27 cellular contexts compared by ENCODE assay signal in the genomic region with DNA sequence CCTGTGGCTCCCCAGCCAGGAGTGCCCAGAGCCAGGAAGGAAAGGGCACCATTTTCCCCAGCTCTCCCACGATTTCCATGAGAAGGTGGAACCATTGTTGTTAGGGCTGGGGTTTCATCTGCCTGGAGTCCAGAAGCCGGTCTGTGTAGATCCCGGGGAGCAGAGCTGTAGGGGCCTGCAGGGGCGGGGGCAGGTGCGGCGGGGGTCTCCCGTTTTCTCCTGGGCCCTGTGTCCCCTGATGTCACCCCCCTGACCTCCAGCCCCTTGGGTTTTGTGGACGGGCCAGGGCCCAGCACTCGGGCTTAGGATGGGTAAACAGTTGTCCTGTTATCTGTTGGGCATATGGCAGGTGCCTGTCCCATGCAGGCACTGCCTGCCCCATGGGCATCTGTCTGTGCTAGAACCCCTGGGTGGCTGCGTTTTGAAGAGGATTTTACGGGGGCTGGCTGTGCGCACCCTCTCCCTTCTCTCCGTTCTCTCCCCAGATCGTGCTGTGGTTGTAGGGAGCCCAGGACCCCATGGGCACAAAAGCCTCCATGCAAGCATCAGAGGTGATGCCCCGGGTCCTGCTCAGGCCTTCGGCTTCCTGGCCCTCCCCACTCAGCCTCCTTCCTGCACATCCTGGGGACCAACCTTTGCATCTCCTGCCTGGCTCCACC.
"Had no signal": no experiment of that assay in that cellular context is flagged by ENCODE, and none has a peak within 500 bp of the region (broad histone marks: within the 10 kb centered on the region; RNA-seq: fewer than 3 reads in every experiment).

No MANE protein-coding gene starts in this region.

- H3K4me1 ChIP-seq: breast epithelium had no signal

- H3K4me1 Mint-ChIP-seq: activated naive CD4-positive, alpha-beta T cell treated with anti-CD3 and anti-CD28 coated beads, Interleukin-2, amount 50 U/mL, for 24 hours; T-cell had no signal

- ATAC-seq: activated CD8-positive, alpha-beta T cell treated with anti-CD3 and anti-CD28 coated beads for 36 hours; Panc1; Right ventricle myocardium inferior; T-cell had no signal

- H3K27ac ChIP-seq: breast epithelium, SK-N-MC, VCaP had no signal

- H3K27ac Mint-ChIP-seq: activated CD8-positive, alpha-beta T cell treated with anti-CD3 and anti-CD28 coated beads for 36 hours; activated naive CD4-positive, alpha-beta T cell treated with anti-CD3 and anti-CD28 coated beads, Interleukin-2, amount 50 U/mL, for 24 hours; activated T-cell treated with anti-CD3 and anti-CD28 coated beads, Interleukin-2, amount 50 U/mL, for 24 hours; activated T-helper 1 cell treated with anti-CD3 and anti-CD28 coated beads, Interleukin-12 subunit alpha, Interleukin-12 subunit beta, Interleukin-2, Interleukin-4 antibody, amounts not matched to agents 30 ng/mL and 10 ng/mL and 1 ng/mL, durations not matched to agents 14 hours and 24 hours and 36 hours; T-cell had no signal

- H3K27me3 Mint-ChIP-seq: activated CD8-positive, alpha-beta T cell treated with anti-CD3 and anti-CD28 coated beads for 36 hours; activated T-cell treated with anti-CD3 and anti-CD28 coated beads, Interleukin-2, amount 50 U/mL, for 24 hours had no signal

- H3K4me3 ChIP-seq: breast epithelium, MG63, SK-N-MC had no signal

- H3K36me3 Mint-ChIP-seq: activated naive CD4-positive, alpha-beta T cell treated with anti-CD3 and anti-CD28 coated beads, Interleukin-2, amount 50 U/mL, for 24 hours; T-cell had no signal

- H3K4me3 Mint-ChIP-seq: activated CD8-positive, alpha-beta T cell treated with anti-CD3 and anti-CD28 coated beads for 36 hours; activated naive CD4-positive, alpha-beta T cell treated with anti-CD3 and anti-CD28 coated beads, Interleukin-2, amount 50 U/mL, for 24 hours; activated T-cell treated with anti-CD3 and anti-CD28 coated beads, Interleukin-2, amount 50 U/mL, for 24 hours; activated T-helper 1 cell treated with anti-CD3 and anti-CD28 coated beads, Interleukin-12 subunit alpha, Interleukin-12 subunit beta, Interleukin-2, Interleukin-4 antibody, amounts not matched to agents 30 ng/mL and 10 ng/mL and 1 ng/mL, durations not matched to agents 14 hours and 24 hours and 36 hours; T-cell had no signal

- DNase-seq: activated CD4-positive, alpha-beta T cell treated with anti-CD3 and anti-CD28 coated beads, Interleukin-2, amount 50 U/mL, for 1 hour; activated CD4-positive, CD25-positive, alpha-beta regulatory T cell; activated CD8-positive, alpha-beta T cell treated with anti-CD3 and anti-CD28 coated beads for 36 hours; activated effector memory CD4-positive, alpha-beta T cell treated with Interleukin-2 at 50 U/mL for 16 hours; activated naive CD4-positive, alpha-beta T cell; activated T-cell treated with anti-CD3 and anti-CD28 coated beads, Interleukin-2, amount 50 U/mL, for 24 hours; aorta; MG63; NCI-H1105; NCI-H1436; NCI-H1694 treated with DMSO at 0.1 percent for 48 hours; NCI-H2029 treated with DMSO at 0.1 percent for 48 hours; NCI-H510A treated with DMSO at 0.1 percent for 48 hours; NCI-H69; NK-92 treated with Interleukin-12 subunit alpha and Interleukin-12 subunit beta, amount 100 ng/mL, for 24 hours; OCI-M1; RPMI8226; T-cell; T-helper 2 cell; T1000 had no signal

- H3K36me3 ChIP-seq: breast epithelium, MG63 had no signal

- H3K9me3 ChIP-seq: breast epithelium, MG63 had no signal

- H3K27me3 ChIP-seq: MG63 had no signal

- H3K9me3 Mint-ChIP-seq: activated CD8-positive, alpha-beta T cell treated with anti-CD3 and anti-CD28 coated beads for 36 hours; activated naive CD4-positive, alpha-beta T cell treated with anti-CD3 and anti-CD28 coated beads, Interleukin-2, amount 50 U/mL, for 24 hours; activated T-cell treated with anti-CD3 and anti-CD28 coated beads, Interleukin-2, amount 50 U/mL, for 24 hours; activated T-helper 1 cell treated with anti-CD3 and anti-CD28 coated beads, Interleukin-12 subunit alpha, Interleukin-12 subunit beta, Interleukin-2, Interleukin-4 antibody, amounts not matched to agents 30 ng/mL and 10 ng/mL and 1 ng/mL, durations not matched to agents 14 hours and 24 hours and 36 hours; T-cell had no signal
